In the genomic region with DNA sequence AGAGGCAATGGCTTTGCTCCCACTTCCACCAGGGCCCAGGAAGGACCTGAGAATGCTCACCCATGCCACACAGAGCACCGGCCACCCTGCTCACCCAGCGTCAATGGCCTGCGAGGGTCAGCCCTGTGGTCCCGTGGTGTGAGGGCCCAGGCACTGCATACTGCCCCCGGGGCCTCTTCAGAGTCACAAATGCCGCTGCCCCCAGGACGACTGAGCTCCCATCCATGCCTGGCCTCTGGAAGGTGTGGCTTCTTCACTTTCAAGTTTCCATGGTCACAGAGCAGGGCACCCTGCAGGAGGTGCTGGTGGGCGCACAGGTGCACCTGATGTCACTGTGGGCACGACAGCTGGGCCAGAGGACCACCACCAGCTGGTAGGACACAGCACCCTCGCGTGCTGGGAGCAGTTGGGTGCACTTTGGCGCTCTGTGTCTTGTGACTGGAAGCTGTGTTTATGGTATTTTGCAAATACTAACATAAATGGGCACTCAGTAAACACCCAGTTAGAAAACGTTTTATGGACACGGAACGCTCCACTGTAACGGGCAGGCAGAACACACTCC, we compare ENCODE assay signal across 21 cellular contexts.
"Had no signal": no experiment of that assay in that cellular context is flagged by ENCODE, and none has a peak within 500 bp of the region (broad histone marks: within the 10 kb centered on the region; RNA-seq: fewer than 3 reads in every experiment).

No MANE protein-coding gene starts in this region.

- H3K27ac ChIP-seq: heart left ventricle, left lung, stomach, upper lobe of left lung, VCaP had no signal

- H3K27ac Mint-ChIP-seq: activated naive CD4-positive, alpha-beta T cell treated with anti-CD3 and anti-CD28 coated beads, Interleukin-2, amount 10 ng/mL, durations not matched to agents 7 days and 5 days; progenitor cell of endocrine pancreas; stimulated activated effector memory CD8-positive, alpha-beta T cell treated with anti-CD3 and anti-CD28 coated beads, Interleukin-12 subunit alpha, Interleukin-12 subunit beta, amount 100 ng/mL, for 72 hours had no signal

- H3K9me3 Mint-ChIP-seq: activated naive CD4-positive, alpha-beta T cell treated with anti-CD3 and anti-CD28 coated beads, Interleukin-2, amount 10 ng/mL, durations not matched to agents 7 days and 5 days; activated T-cell treated with anti-CD3 and anti-CD28 coated beads, Interleukin-2, amount 50 U/mL, for 4 hours; stimulated activated effector memory CD8-positive, alpha-beta T cell treated with anti-CD3 and anti-CD28 coated beads, Interleukin-12 subunit alpha, Interleukin-12 subunit beta, amount 100 ng/mL, for 72 hours had no signal

- FAIRE-seq: astrocyte had no signal

- H3K4me1 Mint-ChIP-seq: activated naive CD4-positive, alpha-beta T cell treated with anti-CD3 and anti-CD28 coated beads, Interleukin-2, amount 10 ng/mL, durations not matched to agents 7 days and 5 days had no signal

- H3K4me3 ChIP-seq: gastrocnemius medialis, heart left ventricle, left lung, smooth muscle cell, stomach, upper lobe of left lung had no signal

- H3K4me2 ChIP-seq: smooth muscle cell had no signal

- H3K4me3 Mint-ChIP-seq: activated naive CD4-positive, alpha-beta T cell treated with anti-CD3 and anti-CD28 coated beads, Interleukin-2, amount 10 ng/mL, durations not matched to agents 7 days and 5 days; activated T-cell treated with anti-CD3 and anti-CD28 coated beads, Interleukin-2, amount 50 U/mL, for 4 hours; stimulated activated effector memory CD8-positive, alpha-beta T cell treated with anti-CD3 and anti-CD28 coated beads, Interleukin-12 subunit alpha, Interleukin-12 subunit beta, amount 100 ng/mL, for 72 hours had no signal

- H3K4me1 ChIP-seq: gastrocnemius medialis, heart left ventricle, left lung, upper lobe of left lung had no signal

- ATAC-seq: activated T-cell treated with anti-CD3 and anti-CD28 coated beads, Interleukin-2, amount 50 U/mL, for 4 hours; esophagus mucosa; heart left ventricle; left lung; stimulated activated effector memory CD8-positive, alpha-beta T cell treated with anti-CD3 and anti-CD28 coated beads, Interleukin-12 subunit alpha, Interleukin-12 subunit beta, amount 100 ng/mL, for 72 hours had no signal

- H3K27me3 ChIP-seq: gastrocnemius medialis, heart left ventricle, left lung, stomach, upper lobe of left lung had no signal

- H3K9me3 ChIP-seq: gastrocnemius medialis, heart left ventricle, left lung, stomach, upper lobe of left lung had no signal

- H3K27me3 Mint-ChIP-seq: activated naive CD4-positive, alpha-beta T cell treated with anti-CD3 and anti-CD28 coated beads, Interleukin-2, amount 10 ng/mL, durations not matched to agents 7 days and 5 days; progenitor cell of endocrine pancreas had no signal

- DNase-seq: activated CD4-positive, alpha-beta T cell treated with anti-CD3 and anti-CD28 coated beads, Interleukin-2, amount 50 U/mL, for 1 hour; activated CD4-positive, CD25-positive, alpha-beta regulatory T cell treated with anti-CD3 and anti-CD28 coated beads, Interleukin-2, amount 50 U/mL, for 72 hours; activated CD8-positive, alpha-beta memory T cell treated with anti-CD3 and anti-CD28 coated beads, Interleukin-2, amount 50 U/mL, for 4 hours; activated naive CD4-positive, alpha-beta T cell treated with anti-CD3 and anti-CD28 coated beads, Interleukin-2, amount 10 ng/mL, durations not matched to agents 7 days and 5 days; activated T-cell treated with anti-CD3 and anti-CD28 coated beads, Interleukin-2, amount 50 U/mL, for 4 hours; cerebellar nuclear complex; effector CD4-positive, alpha-beta T cell; mammary epithelial cell; midbrain; stimulated activated CD4-positive, alpha-beta T cell treated with anti-CD3 and anti-CD28 coated beads, Interleukin-4, amount 100 ng/mL, for 24 hours; stomach; upper lobe of left lung had no signal
